In genomic region chr2:128305555-128306080, GRCh38 we compare ENCODE assay signal across 8 cellular contexts. TPM values are rescaled to one million over a fixed set of nuclear protein-coding genes. Genes with fewer than 3 reads are reported as not detected.
A peak's percentile ranks its signal among the peaks of the same experiment; 100 is the strongest.
DNase-seq lines count a peak whose midpoint lies in the region; ATAC-seq and TF ChIP-seq lines count a peak whose summit lies in the region.

No MANE protein-coding gene starts in this region.

- H3K9me3 ChIP-seq in spleen: no peaks in the 10 kb centered on the region

- no peaks in the 10 kb centered on the region for H3K27me3 ChIP-seq in spleen (replicated peaks in 1 of 7)

- intact Hi-C loops in spleen (cut with DNase I; ENCODE audit: low total_unique reads) (no loop called here), natural killer cell (cut with micrococcal nuclease) (no loop called here)

- ATAC-seq in HG02610 (IDR thresholded peaks at IDR 0.05; ENCODE audit: unreplicated experiment): peak; percentile 80
- ATAC-seq in natural killer cell: no peak

- H3K4me3 Mint-ChIP-seq in natural killer cell: no peak overlapping the region

- H3K36me3 ChIP-seq in spleen: peaks cover 0 to 25% (median 0%) of the 10 kb centered on the region in 6 donors

- TF ChIP-seq CTCF in fibroblast of pulmonary artery (IDR thresholded peaks at IDR 0.05; ENCODE audit: low read length, missing control alignments) (no peak), spleen (IDR thresholded peaks at IDR 0.05 in 8 of 11, conservative IDR thresholded peaks at IDR 0.05 in 3 of 11) (no peak), natural killer cell (IDR thresholded peaks at IDR 0.05) (no peak)

- no peaks in the 10 kb centered on the region for H3K36me3 Mint-ChIP-seq in natural killer cell

- no peak for TF ChIP-seq POLR2A in spleen (IDR thresholded peaks at IDR 0.05)

- H3K4me3 ChIP-seq in fibroblast of pulmonary artery (replicated peaks; ENCODE audit: low read depth, low read length) (no peak overlapping the region), spleen (no peak overlapping the region)

- DNase-seq in DMS79 treated with DMSO at 0.1 percent for 48 hours (lab: John Stamatoyannopoulos, UW): peak; percentile 86
- DNase-seq in NCI-H345 treated with DMSO at 0.1 percent for 48 hours (lab: John Stamatoyannopoulos, UW; ENCODE audit: unreplicated experiment): peak; percentile 87
- peak; percentile 51 for DNase-seq in fibroblast of pulmonary artery (ENCODE audit: low read depth)
- DNase-seq in spleen: peak; percentile 74
- DNase-seq in stimulated activated CD4-positive, alpha-beta T cell treated with anti-CD3 and anti-CD28 coated beads, Interleukin-1b, Interleukin-23, amount 100 ng/mL, for 48 hours: no peak
- no peak for DNase-seq in natural killer cell
- DNase-seq in Kasumi-1 (lab: John Stamatoyannopoulos, UW): no peak

- H3K27ac Mint-ChIP-seq in natural killer cell: no peak overlapping the region

- H3K4me1 ChIP-seq in spleen: peaks cover 31 to 100% (median 89%) of the 10 kb centered on the region in 6 donors

- no peaks in the 10 kb centered on the region for H3K27me3 Mint-ChIP-seq in natural killer cell (ENCODE audit: low read depth in 2 of 2)

- peak overlapping the region in 7 of 8 donors; percentile 17 to 78 (median 51) for H3K27ac ChIP-seq in spleen

- no peaks in the 10 kb centered on the region for H3K9me3 Mint-ChIP-seq in natural killer cell

- whole genome bisulfite sequencing in spleen, 5 donors: 27 to 61% (median 54%) methylated on average over 9 to 11 of the region's 11 CpGs

- H3K4me1 Mint-ChIP-seq in natural killer cell: peaks cover 36 to 54% of the 10 kb centered on the region in 2 donors

RNA-seq across cellular contexts. Expression of gene HS6ST1, which starts 13.1 kb away (rescaled TPM):
- 10 to 100 TPM; 52.2 to 99.5 (median 66.7) TPM for total RNA-seq in spleen
- 10 to 100 TPM in 1 of 3 donors, 1 to 10 TPM in 2; 7.2 to 24.7 (median 9.2) TPM for polyA plus RNA-seq in spleen
- total RNA-seq in natural killer cell: 10 to 100 TPM; 18.9 to 35.9 (median 28.8) TPM

Comparison
In these comparisons a context has a peak if more than half of its experiments do, and no peak if none do; other contexts are left out.
1. DNase-seq: peak in DMS79 treated with DMSO at 0.1 percent for 48 hours (single experiment), NCI-H345 treated with DMSO at 0.1 percent for 48 hours (single experiment), fibroblast of pulmonary artery (single experiment) and spleen (single experiment); none in stimulated activated CD4-positive, alpha-beta T cell treated with anti-CD3 and anti-CD28 coated beads, Interleukin-1b, Interleukin-23, amount 100 ng/mL, for 48 hours (single experiment), natural killer cell (single experiment) and Kasumi-1 (0 of 2).